9 cellular contexts compared by ENCODE assay signal in genomic region chr1:244639561-244639960, GRCh38.
"Had no signal": no experiment of that assay in that cellular context is flagged by ENCODE, and none has a peak within 500 bp of the region (broad histone marks: within the 10 kb centered on the region; RNA-seq: fewer than 3 reads in every experiment).

No MANE protein-coding gene starts in this region.

- ATAC-seq: HCT116, K562 had no signal

- H3K27ac ChIP-seq: GM23248, HL-60 had no signal

- H3K4me3 ChIP-seq: GM23248, HAP-1, K562 had no signal

- H3K9ac ChIP-seq: GM23248 had no signal

- H3K4me1 ChIP-seq: HAP-1 had no signal

- DNase-seq: GM23248, GOT3, H7, HFFc6, IMR-90 had no signal

- H3K36me3 ChIP-seq: HAP-1 had no signal

- FAIRE-seq: K562 had no signal

- H2AFZ ChIP-seq: GM23248 had no signal
